ENCODE assay signal across 18 cellular contexts in the genomic region with DNA sequence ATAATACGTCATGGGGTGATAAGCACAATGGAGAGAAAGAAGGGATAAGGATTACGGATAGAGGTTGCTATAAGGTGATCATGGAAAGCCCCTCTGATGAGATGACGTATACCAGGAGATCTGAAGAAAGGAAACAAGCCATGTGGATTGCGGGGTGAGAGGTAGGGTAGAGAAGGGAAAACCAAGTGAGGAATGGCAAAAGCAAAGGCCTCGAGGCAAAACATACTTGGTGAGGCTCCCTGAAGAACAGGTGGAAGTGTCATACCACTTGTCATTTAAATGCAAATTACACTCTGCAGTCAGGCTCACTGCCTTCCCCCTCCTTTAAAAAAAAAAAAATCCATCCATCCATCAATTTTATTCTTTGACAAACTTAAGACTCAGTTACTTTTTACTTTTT.
DNase-seq lines count a peak whose midpoint lies in the region; ATAC-seq and TF ChIP-seq lines count a peak whose summit lies in the region.
"Had no signal": no experiment of that assay in that cellular context is flagged by ENCODE, and none has a peak within 500 bp of the region (broad histone marks: within the 10 kb centered on the region; RNA-seq: fewer than 3 reads in every experiment).

No MANE protein-coding gene starts in this region.

- DNase-seq in MCF 10A (ENCODE audit: unreplicated experiment) (no peak), mammary epithelial cell (no peak), WERI-Rb-1 (peak; percentile 31), iPS-NIHi11 (ENCODE audit: low spot score) (peak; percentile 15), GM10248 (ENCODE audit: extremely low spot score) (no peak), mucosa of descending colon (no peak)
- no peak for DNase-seq in stimulated activated effector memory CD8-positive, alpha-beta T cell treated with anti-CD3 and anti-CD28 coated beads, Interleukin-12 subunit alpha, Interleukin-12 subunit beta, amount 100 ng/mL, for 72 hours (ENCODE audit: low spot score in 2 of 2)
- no peak for DNase-seq in effector memory CD4-positive, alpha-beta T cell
- DNase-seq: 8988T; BE2C; CD4-positive, alpha-beta memory T cell; NCI-H1105; NCI-H1694 treated with DMSO at 0.1 percent for 48 hours; NCI-H2107; NCI-H510A treated with DMSO at 0.1 percent for 48 hours; NCI-H774; SJCRH30 had no signal

- in situ Hi-C loops in mammary epithelial cell (cut with MboI; ENCODE audit: low sequenced_read_pairs in 2 of 2): loop anchor here in 1 of 2 donors (5.0 kb wide), 1 partner anchor 111 kb away; no protein-coding TSS in a partner anchor

- H3K9ac ChIP-seq in mammary epithelial cell (ENCODE audit: insufficient read depth, low read length): no peak overlapping the region

- dilution Hi-C loops in mammary epithelial cell (cut with HindIII; ENCODE audit: low sequenced_read_pairs): no loop called here

- BruUV-seq in MCF 10A (replicated peaks; lab: Mats Ljungman, UMichigan): no TSS peak
- BruUV-seq in mammary epithelial cell (replicated peaks; lab: Mats Ljungman, UMichigan): no TSS peak

- intact Hi-C loops in MCF 10A (cut with micrococcal nuclease) (no loop called here), mammary epithelial cell (cut with micrococcal nuclease) (no loop called here), mucosa of descending colon (cut with DNase I, micrococcal nuclease) (no loop called here)

- WGBS in mammary epithelial cell (ENCODE audit: low coverage, missing lambda C conversion rate): 81% methylated on average over 4 of the region's 5 CpGs

- H3K4me1 ChIP-seq in mammary epithelial cell (ENCODE audit: insufficient read depth, low read length): no peaks in the 10 kb centered on the region
- H3K4me1 ChIP-seq in effector memory CD4-positive, alpha-beta T cell (ENCODE audit: control insufficient read depth, insufficient read depth, low read length, poor library complexity, severe bottlenecking): no peaks in the 10 kb centered on the region
- no peaks in the 10 kb centered on the region for H3K4me1 ChIP-seq in mucosa of descending colon (ENCODE audit: low read depth)

- POLR2A ChIA-PET in MCF 10A (lab: Yijun Ruan, JAX): no interaction called here
- POLR2A ChIA-PET in GM10248 (lab: Yijun Ruan, JAX): no interaction called here

- H3K4me3 Mint-ChIP-seq in MCF 10A (ENCODE audit: unreplicated experiment): no peak overlapping the region
- H3K4me3 Mint-ChIP-seq in stimulated activated effector memory CD8-positive, alpha-beta T cell treated with anti-CD3 and anti-CD28 coated beads, Interleukin-12 subunit alpha, Interleukin-12 subunit beta, amount 100 ng/mL, for 72 hours: peak overlapping the region; percentile 1

- H3K27me3 ChIP-seq in mammary epithelial cell (ENCODE audit: insufficient read depth, low read length): no peaks in the 10 kb centered on the region
- H3K27me3 ChIP-seq in WERI-Rb-1 (ENCODE audit: insufficient read depth, low read depth, severe bottlenecking): no peaks in the 10 kb centered on the region
- no peaks in the 10 kb centered on the region for H3K27me3 ChIP-seq in effector memory CD4-positive, alpha-beta T cell (replicated peaks; ENCODE audit: control insufficient read depth, insufficient read depth, low read length, poor library complexity, severe bottlenecking)
- H3K27me3 ChIP-seq: BE2C, SJCRH30 had no signal

- no peak overlapping the region for H3K4me2 ChIP-seq in mammary epithelial cell (ENCODE audit: insufficient read depth, low read depth, low read length)

- H3K9me3 ChIP-seq in mammary epithelial cell (replicated peaks; ENCODE audit: insufficient read depth, low read length) (no peaks in the 10 kb centered on the region), WERI-Rb-1 (ENCODE audit: severe bottlenecking) (no peaks in the 10 kb centered on the region), mucosa of descending colon (no peaks in the 10 kb centered on the region)
- no peaks in the 10 kb centered on the region for H3K9me3 ChIP-seq in effector memory CD4-positive, alpha-beta T cell (ENCODE audit: control insufficient read depth, low read length)
- H3K9me3 ChIP-seq: BE2C, SJCRH30 had no signal

- peaks cover 30% of the 10 kb centered on the region for H3K4me1 Mint-ChIP-seq in MCF 10A (ENCODE audit: insufficient read depth, unreplicated experiment)
- H3K4me1 Mint-ChIP-seq in stimulated activated effector memory CD8-positive, alpha-beta T cell treated with anti-CD3 and anti-CD28 coated beads, Interleukin-12 subunit alpha, Interleukin-12 subunit beta, amount 100 ng/mL, for 72 hours: peaks cover 70% of the 10 kb centered on the region

- H2AFZ ChIP-seq in mammary epithelial cell (ENCODE audit: low read depth, low read length): no peak overlapping the region

- TF ChIP-seq CTCF in MCF 10A (IDR thresholded peaks at IDR 0.05; ENCODE audit: unreplicated experiment) (no peak), mammary epithelial cell (conservative IDR thresholded peaks at IDR 0.05 in 1 of 2, IDR thresholded peaks at IDR 0.05 in 1 of 2; ENCODE audit: extremely low read depth in 1 of 2, insufficient read depth in 1 of 2, low read depth in 1 of 2, low read length in 2 of 2) (no peak), WERI-Rb-1 (IDR thresholded peaks at IDR 0.05; ENCODE audit: low read depth, low read length) (no peak), GM10248 (IDR thresholded peaks at IDR 0.05; ENCODE audit: control extremely low read depth, extremely low read depth, low read depth, missing control alignments) (no peak), mucosa of descending colon (IDR thresholded peaks at IDR 0.05) (no peak)

- H3K36me3 Mint-ChIP-seq in MCF 10A (ENCODE audit: insufficient read depth, unreplicated experiment): peaks cover 8% of the 10 kb centered on the region
- H3K36me3 Mint-ChIP-seq in stimulated activated effector memory CD8-positive, alpha-beta T cell treated with anti-CD3 and anti-CD28 coated beads, Interleukin-12 subunit alpha, Interleukin-12 subunit beta, amount 100 ng/mL, for 72 hours: peaks cover 95% of the 10 kb centered on the region

- H3K27me3 Mint-ChIP-seq in MCF 10A (ENCODE audit: insufficient read depth, unreplicated experiment): no peaks in the 10 kb centered on the region
- H3K27me3 Mint-ChIP-seq: CD4-positive, alpha-beta memory T cell had no signal

- H3K36me3 ChIP-seq in mammary epithelial cell (ENCODE audit: insufficient read depth, low read length): no peaks in the 10 kb centered on the region
- H3K36me3 ChIP-seq in WERI-Rb-1: no peaks in the 10 kb centered on the region
- H3K36me3 ChIP-seq in effector memory CD4-positive, alpha-beta T cell (ENCODE audit: control insufficient read depth, insufficient read depth, low read length): no peaks in the 10 kb centered on the region
- H3K36me3 ChIP-seq in mucosa of descending colon (ENCODE audit: low read depth): no peaks in the 10 kb centered on the region
- H3K36me3 ChIP-seq: SJCRH30 had no signal

- H3K79me2 ChIP-seq in mammary epithelial cell (ENCODE audit: insufficient read depth, low read length): no peaks in the 10 kb centered on the region

- ATAC-seq in stimulated activated effector memory CD8-positive, alpha-beta T cell treated with anti-CD3 and anti-CD28 coated beads, Interleukin-12 subunit alpha, Interleukin-12 subunit beta, amount 100 ng/mL, for 72 hours: no peak
- no peak for ATAC-seq in mucosa of descending colon
- ATAC-seq: HCT116 had no signal

- H3K4me3 ChIP-seq in mammary epithelial cell (replicated peaks in 1 of 3; ENCODE audit: insufficient read depth in 1 of 3, low read depth in 2 of 3, low read length in 3 of 3): no peak overlapping the region
- H3K4me3 ChIP-seq in WERI-Rb-1 (ENCODE audit: low read depth, low read length): no peak overlapping the region
- no peak overlapping the region for H3K4me3 ChIP-seq in effector memory CD4-positive, alpha-beta T cell (ENCODE audit: insufficient read depth, low read depth, low read length, poor library complexity, severe bottlenecking)
- H3K4me3 ChIP-seq in mucosa of descending colon: no peak overlapping the region
- H3K4me3 ChIP-seq: SJCRH30 had no signal

- H3K27ac ChIP-seq in mammary epithelial cell (ENCODE audit: insufficient read depth, low read depth, low read length) (no peak overlapping the region), WERI-Rb-1 (peak overlapping the region; percentile 34; the same call in 1 of the 2 replicates)
- H3K27ac ChIP-seq in effector memory CD4-positive, alpha-beta T cell (ENCODE audit: insufficient read depth, low read length, poor library complexity, severe bottlenecking): no peak overlapping the region
- H3K27ac ChIP-seq: SJCRH30 had no signal

- no peaks in the 10 kb centered on the region for H3K9me3 Mint-ChIP-seq in MCF 10A (ENCODE audit: unreplicated experiment)
- no peaks in the 10 kb centered on the region for H3K9me3 Mint-ChIP-seq in stimulated activated effector memory CD8-positive, alpha-beta T cell treated with anti-CD3 and anti-CD28 coated beads, Interleukin-12 subunit alpha, Interleukin-12 subunit beta, amount 100 ng/mL, for 72 hours

- CTCF ChIA-PET in MCF 10A (lab: Yijun Ruan, JAX): interaction anchor here (0.7 to 11.1 kb wide), 8 partner anchors 8 to 1354 kb away, joined by 3 to 149 read pairs (median 4); no protein-coding TSS in a partner anchor
- CTCF ChIA-PET in mammary epithelial cell (lab: Charles Lee; ENCODE audit: low non-redundant PET): interaction anchor here (0.6 kb wide), 1 partner anchor 364 kb away, joined by 3 read pairs; no protein-coding TSS in a partner anchor
- CTCF ChIA-PET in GM10248 (lab: Yijun Ruan, JAX): interaction anchor here (1.2 kb wide), 1 partner anchor 39 kb away, joined by 3 read pairs; no protein-coding TSS in a partner anchor

- H3K27ac Mint-ChIP-seq in MCF 10A (ENCODE audit: low read depth, unreplicated experiment): peak overlapping the region; percentile 37
- no peak overlapping the region for H3K27ac Mint-ChIP-seq in stimulated activated effector memory CD8-positive, alpha-beta T cell treated with anti-CD3 and anti-CD28 coated beads, Interleukin-12 subunit alpha, Interleukin-12 subunit beta, amount 100 ng/mL, for 72 hours

- no peaks in the 10 kb centered on the region for H4K20me1 ChIP-seq in mammary epithelial cell (ENCODE audit: insufficient read depth, low read length)

Comparison
In these comparisons a context has a peak if more than half of its experiments do, and no peak if none do; other contexts are left out.
1. DNase-seq: peak in WERI-Rb-1 (single experiment) and iPS-NIHi11 (single experiment); none in MCF 10A (single experiment), mammary epithelial cell (single experiment), stimulated activated effector memory CD8-positive, alpha-beta T cell treated with anti-CD3 and anti-CD28 coated beads, Interleukin-12 subunit alpha, Interleukin-12 subunit beta, amount 100 ng/mL, for 72 hours (0 of 2), GM10248 (single experiment), effector memory CD4-positive, alpha-beta T cell (0 of 3) and mucosa of descending colon (0 of 3).